Comparison of ENCODE assay signal across 15 cellular contexts in the genomic region with DNA sequence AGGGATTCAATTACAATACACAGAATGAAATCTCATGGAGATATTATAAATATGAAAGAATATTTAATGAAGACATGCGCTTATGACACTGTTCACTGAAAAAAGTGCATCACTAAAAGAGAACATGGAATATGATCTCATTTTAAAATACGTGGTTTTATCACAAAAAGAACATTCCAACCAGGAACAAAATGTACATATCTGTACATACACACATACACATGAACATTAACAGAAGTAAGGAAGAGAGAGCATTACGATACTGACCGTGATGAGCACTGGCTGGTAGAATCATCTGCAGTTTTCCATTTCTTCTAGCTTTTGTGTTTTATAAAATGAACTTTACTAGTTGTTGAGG. TPM values are rescaled to one million over a fixed set of nuclear protein-coding genes. Genes with fewer than 3 reads are reported as not detected.
DNase-seq lines count a peak whose midpoint lies in the region; ATAC-seq and TF ChIP-seq lines count a peak whose summit lies in the region.
"Had no signal": no experiment of that assay in that cellular context is flagged by ENCODE, and none has a peak within 500 bp of the region (broad histone marks: within the 10 kb centered on the region; RNA-seq: fewer than 3 reads in every experiment).

No MANE protein-coding gene starts in this region.

- peak overlapping the region; percentile 70 for H3K27ac ChIP-seq in GM23248
- peak overlapping the region; percentile 76 for H3K27ac ChIP-seq in OCI-LY1 (ENCODE audit: low read depth, low read length, poor library complexity, severe bottlenecking)
- H3K27ac ChIP-seq in mammary epithelial cell (ENCODE audit: insufficient read depth, low read depth, low read length) = peak overlapping the region; percentile 43
- H3K27ac ChIP-seq in osteoblast (ENCODE audit: low read depth, low read length) = no peak overlapping the region
- H3K27ac ChIP-seq in upper lobe of right lung = no peak overlapping the region
- H3K27ac ChIP-seq: SJSA1 had no signal

- peak overlapping the region; percentile 49 for H3K4me2 ChIP-seq in GM23248 (ENCODE audit: unreplicated experiment)
- H3K4me2 ChIP-seq in OCI-LY1 (ENCODE audit: low read length) = peak overlapping the region; percentile 51
- H3K4me2 ChIP-seq in mammary epithelial cell (ENCODE audit: insufficient read depth, low read depth, low read length) = peak overlapping the region; percentile 64
- H3K4me2 ChIP-seq in osteoblast (ENCODE audit: insufficient read depth, low read length) = peak overlapping the region; percentile 14

- H3K9me3 ChIP-seq in GM23248 (ENCODE audit: low read depth) = no peaks in the 10 kb centered on the region
- no peaks in the 10 kb centered on the region for H3K9me3 ChIP-seq in OCI-LY1 (ENCODE audit: low read length)
- H3K9me3 ChIP-seq in mammary epithelial cell (replicated peaks; ENCODE audit: insufficient read depth, low read length) = no peaks in the 10 kb centered on the region
- no peaks in the 10 kb centered on the region for H3K9me3 ChIP-seq in osteoblast (ENCODE audit: low read depth, low read length)
- no peaks in the 10 kb centered on the region for H3K9me3 ChIP-seq in upper lobe of right lung
- H3K9me3 ChIP-seq: SJSA1 had no signal

- 82 to 85% methylated on average over 4 of the region's 4 CpGs for WGBS in GM23248 (ENCODE audit: low coverage in 1 of 2, low lambda C conversion rate in 2 of 2, missing lambda C conversion rate in 2 of 2), 2 experiments
- WGBS in mammary epithelial cell (ENCODE audit: low coverage, missing lambda C conversion rate) = 96% methylated on average over 4 of the region's 4 CpGs

- H3F3A ChIP-seq in GM23248 (ENCODE audit: insufficient read depth) (peaks cover 32% of the 10 kb centered on the region), OCI-LY1 (ENCODE audit: insufficient read depth, low read length) (peaks cover 12% of the 10 kb centered on the region; the same call in 1 of the 2 replicates)

- H2AFZ ChIP-seq in GM23248 (peak overlapping the region; percentile 49), OCI-LY1 (ENCODE audit: low read length) (no peak overlapping the region), mammary epithelial cell (ENCODE audit: low read depth, low read length) (peak overlapping the region; percentile 62), osteoblast (ENCODE audit: low read length) (no peak overlapping the region)

- no peaks in the 10 kb centered on the region for H3K27me3 ChIP-seq in GM23248 (replicated peaks; ENCODE audit: insufficient read depth)
- no peaks in the 10 kb centered on the region for H3K27me3 ChIP-seq in OCI-LY1 (ENCODE audit: insufficient read depth, low read length)
- no peaks in the 10 kb centered on the region for H3K27me3 ChIP-seq in mammary epithelial cell (ENCODE audit: insufficient read depth, low read length)
- H3K27me3 ChIP-seq in osteoblast (ENCODE audit: insufficient read depth, low read length) = no peaks in the 10 kb centered on the region
- H3K27me3 ChIP-seq in upper lobe of right lung = peaks cover 14% of the 10 kb centered on the region
- H3K27me3 ChIP-seq: SJSA1 had no signal

- dilution Hi-C loops in mammary epithelial cell (cut with HindIII; ENCODE audit: low sequenced_read_pairs) = no loop called here

- CTCF ChIA-PET in mammary epithelial cell (lab: Charles Lee; ENCODE audit: low non-redundant PET) = no interaction called here

- no peak overlapping the region; the same call in 1 of the 2 replicates for H3K4me3 ChIP-seq in GM23248
- no peak overlapping the region for H3K4me3 ChIP-seq in OCI-LY1 (ENCODE audit: low read depth, low read length, poor library complexity, severe bottlenecking)
- H3K4me3 ChIP-seq in mammary epithelial cell (replicated peaks in 1 of 3; ENCODE audit: insufficient read depth in 1 of 3, low read depth in 2 of 3, low read length in 3 of 3) = no peak overlapping the region
- no peak overlapping the region for H3K4me3 ChIP-seq in osteoblast (ENCODE audit: insufficient read depth, low read length)
- H3K4me3 ChIP-seq in upper lobe of right lung = no peak overlapping the region
- H3K4me3 ChIP-seq: SJSA1 had no signal

- H3K9me2 ChIP-seq in GM23248 (ENCODE audit: insufficient read depth) (no peaks in the 10 kb centered on the region), OCI-LY1 (ENCODE audit: low read depth, low read length) (no peaks in the 10 kb centered on the region)

- H3K4me1 ChIP-seq in GM23248 (ENCODE audit: insufficient read depth) (peaks cover 30% of the 10 kb centered on the region), OCI-LY1 (ENCODE audit: insufficient read depth, low read length, severe bottlenecking) (peaks cover 60% of the 10 kb centered on the region), mammary epithelial cell (ENCODE audit: insufficient read depth, low read length) (peaks cover 12% of the 10 kb centered on the region), osteoblast (ENCODE audit: insufficient read depth, low read length) (no peaks in the 10 kb centered on the region), upper lobe of right lung (no peaks in the 10 kb centered on the region)

- TF ChIP-seq CTCF in OCI-LY1 (IDR thresholded peaks at IDR 0.05; ENCODE audit: low read length) (no peak), mammary epithelial cell (conservative IDR thresholded peaks at IDR 0.05 in 1 of 2, IDR thresholded peaks at IDR 0.05 in 1 of 2; ENCODE audit: extremely low read depth in 1 of 2, insufficient read depth in 1 of 2, low read depth in 1 of 2, low read length in 2 of 2) (no peak), osteoblast (IDR thresholded peaks at IDR 0.05; ENCODE audit: extremely low read depth, low read depth, low read length) (no peak), upper lobe of right lung (IDR thresholded peaks at IDR 0.05) (no peak)

- H3K9ac ChIP-seq in GM23248 (peak overlapping the region; percentile 36; the same call in 1 of the 2 replicates), OCI-LY1 (ENCODE audit: low read length) (peak overlapping the region; percentile 60), mammary epithelial cell (ENCODE audit: insufficient read depth, low read length) (no peak overlapping the region)

- in situ Hi-C loops in GM23248 (cut with MboI) (no loop called here), mammary epithelial cell (cut with MboI; ENCODE audit: low sequenced_read_pairs in 2 of 2) (no loop called here)

- DNase-seq in GM23248 (peak; percentile 3), mammary epithelial cell (no peak), osteoblast (ENCODE audit: insufficient read length, low spot score, missing footprints) (no peak), midbrain (lab: John Stamatoyannopoulos, UW) (no peak), NCI-H2196 (lab: John Stamatoyannopoulos, UW; ENCODE audit: unreplicated experiment) (no peak), hippocampal formation (lab: John Stamatoyannopoulos, UW) (no peak), upper lobe of right lung (no peak)
- DNase-seq: effector CD8-positive, alpha-beta T cell; left cardiac atrium; natural killer cell; NCI-H1092 had no signal

- no peak for ATAC-seq in upper lobe of right lung
- ATAC-seq: left cardiac atrium, natural killer cell, sciatic nerve had no signal

- H3K79me2 ChIP-seq in GM23248 (ENCODE audit: insufficient read depth) (peaks cover 92% of the 10 kb centered on the region), OCI-LY1 (ENCODE audit: insufficient read depth, low read length) (peaks cover 72% of the 10 kb centered on the region), mammary epithelial cell (ENCODE audit: insufficient read depth, low read length) (no peaks in the 10 kb centered on the region), osteoblast (ENCODE audit: insufficient read depth, low read length) (peaks cover 26% of the 10 kb centered on the region)

- BruUV-seq in mammary epithelial cell (replicated peaks; lab: Mats Ljungman, UMichigan) = TSS peak; percentile 92

- H4K20me1 ChIP-seq in GM23248 (ENCODE audit: insufficient read depth) (no peaks in the 10 kb centered on the region), OCI-LY1 (ENCODE audit: insufficient read depth, low read length) (no peaks in the 10 kb centered on the region), mammary epithelial cell (ENCODE audit: insufficient read depth, low read length) (no peaks in the 10 kb centered on the region), osteoblast (ENCODE audit: insufficient read depth, low read length) (no peaks in the 10 kb centered on the region)

- H3K36me3 ChIP-seq in GM23248 (ENCODE audit: low read depth) (no peaks in the 10 kb centered on the region), OCI-LY1 (ENCODE audit: insufficient read depth, low read length) (peaks cover 3% of the 10 kb centered on the region), mammary epithelial cell (ENCODE audit: insufficient read depth, low read length) (no peaks in the 10 kb centered on the region), osteoblast (ENCODE audit: insufficient read depth, low read length) (no peaks in the 10 kb centered on the region), upper lobe of right lung (no peaks in the 10 kb centered on the region)
- H3K36me3 ChIP-seq: SJSA1 had no signal

- intact Hi-C loops in mammary epithelial cell (cut with micrococcal nuclease) (loop anchor here (1.0 kb wide), 2 partner anchors 31 to 114 kb away; no protein-coding TSS in a partner anchor), upper lobe of right lung (cut with DNase I) (no loop called here)

RNA-seq across cellular contexts. Expression of a gene that starts 39.4 kb away (rescaled TPM):
- total RNA-seq in GM23248 (2014; rRNA removed; shearing (Covaris generic)) = 13.7 and 18.2 TPM in 2 replicates
- 7.0 and 7.6 TPM in 2 replicates for polyA plus RNA-seq in GM23248 (2016; fragmentation: Nextera tagmentation; extraction: Ambion mirVana)
- total RNA-seq in mammary epithelial cell = 10 to 100 TPM in 1 of 2 donors, 1 to 10 TPM in 1; 5.0 to 14.4 TPM
- polyA plus RNA-seq in mammary epithelial cell = 12.4 TPM
- polyA minus RNA-seq in mammary epithelial cell = 28.1 TPM
- 2.5 and 2.7 TPM in 2 replicates for total RNA-seq in osteoblast
- 3.3 TPM for total RNA-seq in upper lobe of right lung
- total RNA-seq: CD4-positive, alpha-beta T cell had no signal

Comparison
In these comparisons a context has a peak if more than half of its experiments do, and no peak if none do; other contexts are left out.
1. H2AFZ ChIP-seq: peak in GM23248 (single experiment) and mammary epithelial cell (single experiment); none in OCI-LY1 (single experiment) and osteoblast (single experiment).
2. H3K27ac ChIP-seq: peak in GM23248 (single experiment), OCI-LY1 (single experiment) and mammary epithelial cell (single experiment); none in osteoblast (single experiment) and upper lobe of right lung (single experiment).
3. H3K4me2 ChIP-seq: peak in every context shown above with its lines; median percentile 64 in mammary epithelial cell; 51 in OCI-LY1; 49 in GM23248; 14 in osteoblast.